In genomic region chr5:173615884-173616576, GRCh38 we compare ENCODE assay signal across 8 cellular contexts. TPM values are rescaled to one million over a fixed set of nuclear protein-coding genes. Genes with fewer than 3 reads are reported as not detected.
DNase-seq lines count a peak whose midpoint lies in the region; ATAC-seq and TF ChIP-seq lines count a peak whose summit lies in the region.

No MANE protein-coding gene starts in this region.

- POLR2A ChIA-PET in SK-N-SH (lab: Yijun Ruan, JAX): interaction anchor here (0.7 to 2.2 kb wide), 4 partner anchors 105 to 357 kb away, joined by 3 to 8 read pairs (median 4); partner anchors contain the start of gene CPEB4

- H3K79me2 ChIP-seq in SK-N-SH (ENCODE audit: insufficient read depth) (peaks cover 53% of the 10 kb centered on the region), parathyroid adenoma (peaks cover 48% of the 10 kb centered on the region)

- TF ChIP-seq CTCF in SK-N-SH (IDR thresholded peaks at IDR 0.05): peak; percentile 68
- TF ChIP-seq CTCF in parathyroid adenoma (IDR thresholded peaks at IDR 0.05): peak; percentile 72
- TF ChIP-seq CTCF in tibial artery (IDR thresholded peaks at IDR 0.05): peak; percentile 58 to 67

- TF ChIP-seq EP300 in SK-N-SH (IDR thresholded peaks at IDR 0.05; ENCODE audit: borderline replicate concordance in 1 of 2, low read depth in 1 of 2, low read length in 1 of 2): no peak

- WGBS in SK-N-SH (ENCODE audit: low lambda C conversion rate): under 1% methylated on average over 28 of the region's 55 CpGs

- peak overlapping the region; percentile 81; the same call in 1 of the 2 replicates for H2AFZ ChIP-seq in SK-N-SH (ENCODE audit: low read depth)
- H2AFZ ChIP-seq in parathyroid adenoma: peak overlapping the region; percentile 86

- TF ChIP-seq RAD21 in SK-N-SH (IDR thresholded peaks at IDR 0.05; ENCODE audit: low read length): peak; percentile 37

- H3K9me3 Mint-ChIP-seq in activated naive CD4-positive, alpha-beta T cell treated with anti-CD3 and anti-CD28 coated beads, Interleukin-2, amount 50 U/mL, for 72 hours: no peaks in the 10 kb centered on the region

- no peaks in the 10 kb centered on the region for H3K9me3 ChIP-seq in SK-N-SH
- H3K9me3 ChIP-seq in parathyroid adenoma (ENCODE audit: control insufficient read depth, low read length): no peaks in the 10 kb centered on the region
- no peaks in the 10 kb centered on the region for H3K9me3 ChIP-seq in tibial artery

- H3K27me3 ChIP-seq in H7 (ENCODE audit: control insufficient read depth, insufficient read depth, low read length) (no peaks in the 10 kb centered on the region), SK-N-SH (ENCODE audit: insufficient read depth) (no peaks in the 10 kb centered on the region), parathyroid adenoma (ENCODE audit: control insufficient read depth, insufficient read depth, low read length) (no peaks in the 10 kb centered on the region), tibial artery (no peaks in the 10 kb centered on the region)

- CTCF ChIA-PET in SK-N-SH (lab: Yijun Ruan, JAX): interaction anchor here (0.6 to 14.1 kb wide), 21 partner anchors 11 to 708 kb away, joined by 3 to 162 read pairs (median 5); partner anchors contain the start of gene NSG2

- peak; percentile 52 to 61 for ATAC-seq in activated naive CD4-positive, alpha-beta T cell treated with anti-CD3 and anti-CD28 coated beads, Interleukin-2, amount 50 U/mL, for 72 hours

- peaks cover 10 to 26% of the 10 kb centered on the region in 2 donors for H3K36me3 Mint-ChIP-seq in activated naive CD4-positive, alpha-beta T cell treated with anti-CD3 and anti-CD28 coated beads, Interleukin-2, amount 50 U/mL, for 72 hours

- H3K27ac ChIP-seq in SK-N-SH (ENCODE audit: low read depth in 2 of 2, low read length in 1 of 2) (peak overlapping the region; percentile 81 to 88), parathyroid adenoma (peak overlapping the region; percentile 93), tibial artery (peak overlapping the region; percentile 94 to 99)

- H3K4me1 ChIP-seq in SK-N-SH (ENCODE audit: control insufficient read depth in 1 of 2, insufficient read depth in 2 of 2, low read depth in 1 of 2, low read length in 1 of 2) (peaks cover 13 to 24% of the 10 kb centered on the region in 2 experiments; a peak in 3 of 4 replicates), parathyroid adenoma (peaks cover 22% of the 10 kb centered on the region), tibial artery (peaks cover 0 to 38% (median 24%) of the 10 kb centered on the region in 4 donors)

- H3K4me3 ChIP-seq in H7 (ENCODE audit: insufficient read depth, low read depth, low read length): peak overlapping the region; percentile 82
- peak overlapping the region; percentile 91 to 96 for H3K4me3 ChIP-seq in SK-N-SH (ENCODE audit: low read depth in 2 of 2, low read length in 1 of 2)
- peak overlapping the region; percentile 90 for H3K4me3 ChIP-seq in parathyroid adenoma (ENCODE audit: low read depth, low read length)
- H3K4me3 ChIP-seq in tibial artery: peak overlapping the region; percentile 85 to 91

- H4K20me1 ChIP-seq in SK-N-SH (ENCODE audit: insufficient read depth): peaks cover 47% of the 10 kb centered on the region

- peaks cover 16% of the 10 kb centered on the region for H3K36me3 ChIP-seq in H7 (replicated peaks; ENCODE audit: control insufficient read depth, insufficient read depth, low read length)
- peaks cover 30 to 35% of the 10 kb centered on the region in 2 experiments for H3K36me3 ChIP-seq in SK-N-SH (replicated peaks in 1 of 2; ENCODE audit: control insufficient read depth in 1 of 2, insufficient read depth in 2 of 2, low read length in 1 of 2)
- no peaks in the 10 kb centered on the region for H3K36me3 ChIP-seq in parathyroid adenoma (ENCODE audit: control insufficient read depth, insufficient read depth, low read length)
- H3K36me3 ChIP-seq in tibial artery: peaks cover 2 to 23% (median 14%) of the 10 kb centered on the region in 3 donors

- H3K27ac Mint-ChIP-seq in activated naive CD4-positive, alpha-beta T cell treated with anti-CD3 and anti-CD28 coated beads, Interleukin-2, amount 50 U/mL, for 72 hours: peak overlapping the region; percentile 84 to 93

- H3K4me2 ChIP-seq in SK-N-SH (peak overlapping the region; percentile 82), parathyroid adenoma (ENCODE audit: low read length) (peak overlapping the region; percentile 84)

- DNase-seq in GM03348 (ENCODE audit: low spot score): peak; percentile 83
- peak; percentile 79 for DNase-seq in H7
- peak; percentile 78 for DNase-seq in LoVo (ENCODE audit: low spot score)
- DNase-seq in SK-N-SH: peak; percentile 72
- peak; percentile 60 to 76 for DNase-seq in activated naive CD4-positive, alpha-beta T cell treated with anti-CD3 and anti-CD28 coated beads, Interleukin-2, amount 50 U/mL, for 72 hours (ENCODE audit: low spot score in 2 of 2)
- DNase-seq in head of caudate nucleus: peak; percentile 38 to 89 (median 76)
- DNase-seq in tibial artery: peak; percentile 49 to 74

- no peaks in the 10 kb centered on the region for H3F3A ChIP-seq in SK-N-SH (replicated peaks; ENCODE audit: insufficient read depth)

- intact Hi-C loops in head of caudate nucleus (cut with DNase I): loop anchor here (5.0 to 10.0 kb wide), 2 partner anchors 271 to 699 kb away; partner anchors contain the start of gene CPEB4
- intact Hi-C loops in tibial artery (cut with DNase I; ENCODE audit: low total_unique reads): loop anchor here (2.0 to 5.0 kb wide), 2 partner anchors 271 to 357 kb away; partner anchors contain the start of gene CPEB4

- H3K9ac ChIP-seq in SK-N-SH (peak overlapping the region; percentile 97), parathyroid adenoma (peak overlapping the region; percentile 95)

- no peaks in the 10 kb centered on the region for H3K9me2 ChIP-seq in SK-N-SH

TF ChIP-seq in SK-N-SH, 30 proteins besides CTCF, POLR2A, EP300 and RAD21 (continues in another document):
- TF ChIP-seq IRF3 (IDR thresholded peaks at IDR 0.05; ENCODE audit: low read depth, low read length): no peak
- no peak for TF ChIP-seq EZH2phosphoT487 (IDR thresholded peaks at IDR 0.05; ENCODE audit: borderline replicate concordance, low read depth)
- no peak for TF ChIP-seq POLR2AphosphoS5 (IDR thresholded peaks at IDR 0.05; ENCODE audit: low read depth, low read length)
- TF ChIP-seq TEAD4 (IDR thresholded peaks at IDR 0.05; ENCODE audit: borderline replicate concordance, insufficient read depth): no peak
- TF ChIP-seq TAF1 (IDR thresholded peaks at IDR 0.05; ENCODE audit: borderline replicate concordance, low read depth, low read length): no peak
- TF ChIP-seq FOSL2 (IDR thresholded peaks at IDR 0.05; ENCODE audit: borderline replicate concordance, low read depth): no peak
- no peak for TF ChIP-seq TCF12 (IDR thresholded peaks at IDR 0.05)
- TF ChIP-seq RCOR1 (IDR thresholded peaks at IDR 0.05; ENCODE audit: low read length): no peak
- TF ChIP-seq REST (IDR thresholded peaks at IDR 0.05; ENCODE audit: low read depth, low read length): no peak
- TF ChIP-seq MAX (IDR thresholded peaks at IDR 0.05; ENCODE audit: low read depth): peak; percentile 93
- no peak for TF ChIP-seq JUND (IDR thresholded peaks at IDR 0.05)
- TF ChIP-seq MEF2A (IDR thresholded peaks at IDR 0.05; ENCODE audit: borderline replicate concordance, low read depth): no peak
- TF ChIP-seq SIN3A (IDR thresholded peaks at IDR 0.05; ENCODE audit: borderline replicate concordance, low read depth, low read length): peak; percentile 97
- no peak for TF ChIP-seq ELF1 (IDR thresholded peaks at IDR 0.05)

RNA-seq across cellular contexts. Expression of gene BOD1, which starts 0.4 kb away (rescaled TPM):
- 140 and 168 TPM in 2 replicates for total RNA-seq in H7 (2014; rRNA removed; shearing (Covaris generic))
- polyA plus RNA-seq in SK-N-SH (2012; rRNA removed): 45.3 and 52.2 TPM in 2 replicates
- 56.6 and 57.4 TPM in 2 replicates for polyA plus RNA-seq in SK-N-SH (2012; cell fraction: cytosol; rRNA removed)
- polyA plus RNA-seq in SK-N-SH (2012; cell fraction: nucleus; rRNA removed): 47.5 and 68.0 TPM in 2 replicates
- total RNA-seq in activated naive CD4-positive, alpha-beta T cell treated with anti-CD3 and anti-CD28 coated beads, Interleukin-2, amount 50 U/mL, for 72 hours: 10 to 100 TPM; 24.4 to 24.8 TPM

Comparison
In these comparisons a context has a peak if more than half of its experiments do, and no peak if none do; other contexts are left out.
1. Peak in every context shown above with its lines: DNase-seq, ATAC-seq, H3K4me3 ChIP-seq and H3K27ac ChIP-seq.